ENCODE assay signal across 9 cellular contexts in genomic region chr6:32436995-32437836, GRCh38. TPM values are rescaled to one million over a fixed set of nuclear protein-coding genes. Genes with fewer than 3 reads are reported as not detected.
DNase-seq lines count a peak whose midpoint lies in the region; ATAC-seq and TF ChIP-seq lines count a peak whose summit lies in the region.
"Had no signal": no experiment of that assay in that cellular context is flagged by ENCODE, and none has a peak within 500 bp of the region (broad histone marks: within the 10 kb centered on the region; RNA-seq: fewer than 3 reads in every experiment).

No MANE protein-coding gene starts in this region.

- peak in 1 of 6 experiments; percentile 12 for TF ChIP-seq CTCF in Peyer's patch (IDR thresholded peaks at IDR 0.05)

- H3K36me3 ChIP-seq in Peyer's patch = no peaks in the 10 kb centered on the region

- DNase-seq in Peyer's patch (no peak), amniotic stem cell (lab: John Stamatoyannopoulos, UW) (no peak), GF-D8 (lab: John Stamatoyannopoulos, UW) (no peak), DMS153 (lab: John Stamatoyannopoulos, UW) (no peak), LoVo (ENCODE audit: low spot score) (no peak)

- H3K4me1 ChIP-seq in Peyer's patch = no peaks in the 10 kb centered on the region

- no peaks in the 10 kb centered on the region for H3K9me3 ChIP-seq in Peyer's patch

- H3K27me3 ChIP-seq in Peyer's patch (no peaks in the 10 kb centered on the region), layer of hippocampus (ENCODE audit: control insufficient read depth, insufficient read depth, low read length) (no peaks in the 10 kb centered on the region)

- no peak for TF ChIP-seq POLR2A in Peyer's patch (IDR thresholded peaks at IDR 0.05)

- no peak overlapping the region for H3K4me3 ChIP-seq in Peyer's patch

- H3K27ac ChIP-seq in Peyer's patch (peak overlapping the region; percentile 23 to 86 (median 54)), layer of hippocampus (ENCODE audit: low read depth, low read length) (peak overlapping the region; percentile 48)
- H3K27ac ChIP-seq: epithelial cell of prostate had no signal

- ATAC-seq in GM18520 (IDR thresholded peaks at IDR 0.05; ENCODE audit: unreplicated experiment) = peak; percentile 72
- peak; percentile 60 for ATAC-seq in HG02840 (IDR thresholded peaks at IDR 0.05; ENCODE audit: low FRiP score, unreplicated experiment)

RNA-seq across cellular contexts. Expression of gene HLA-DRA, which starts 2.5 kb away (rescaled TPM):
- total RNA-seq in Peyer's patch = 100 to 1,000 TPM; 354 to 966 (median 405) TPM

RNA-seq across cellular contexts. Expression of gene BTNL2, which starts 30.2 kb away (rescaled TPM):
- total RNA-seq in Peyer's patch = 1 to 10 TPM in 2 of 4 donors, not detected in 2; 3.6 to 3.8 TPM
